ENCODE assay signal across 25 cellular contexts in genomic region chr14:61192970-61193369, GRCh38.
DNase-seq lines count a peak whose midpoint lies in the region; ATAC-seq and TF ChIP-seq lines count a peak whose summit lies in the region.
"Had no signal": no experiment of that assay in that cellular context is flagged by ENCODE, and none has a peak within 500 bp of the region (broad histone marks: within the 10 kb centered on the region; RNA-seq: fewer than 3 reads in every experiment).

No MANE protein-coding gene starts in this region.

- no peaks in the 10 kb centered on the region for H4K20me1 ChIP-seq in GM23248 (ENCODE audit: insufficient read depth)

- H3K9me3 Mint-ChIP-seq in glutamatergic neuron (ENCODE audit: unreplicated experiment), result peaks cover 2% of the 10 kb centered on the region
- H3K9me3 Mint-ChIP-seq in naive thymus-derived CD4-positive, alpha-beta T cell, result no peaks in the 10 kb centered on the region
- H3K9me3 Mint-ChIP-seq: activated naive CD4-positive, alpha-beta T cell treated with anti-CD3 and anti-CD28 coated beads, Interleukin-2, amount 50 U/mL, for 24 hours had no signal

- in situ Hi-C loops in GM23248 (cut with MboI), result no loop called here

- DNase-seq in AG10803 (ENCODE audit: low read depth), result peak; percentile 78
- peak; percentile 39 for DNase-seq in GM23248
- peak in 1 of 2 experiments; percentile 50 for DNase-seq in SJCRH30
- DNase-seq in glutamatergic neuron, result no peak
- no peak for DNase-seq in caudate nucleus (lab: John Stamatoyannopoulos, UW)
- no peak for DNase-seq in naive thymus-derived CD4-positive, alpha-beta T cell
- DNase-seq in iPS-NIHi7 (ENCODE audit: extremely low spot score), result no peak
- DNase-seq in LoVo (ENCODE audit: low spot score), result no peak
- DNase-seq: activated CD4-positive, alpha-beta T cell treated with anti-CD3 and anti-CD28 coated beads, Interleukin-2, amount 50 U/mL, for 48 hours; activated CD8-positive, alpha-beta memory T cell treated with anti-CD3 and anti-CD28 coated beads, Interleukin-2, amount 50 U/mL, for 4 hours; central memory CD4-positive, alpha-beta T cell; hypothalamus; left ventricle myocardium superior; midbrain; NCI-H774; OCI-M1; posterior cingulate gyrus; stimulated activated naive CD8-positive, alpha-beta T cell treated with anti-CD3 and anti-CD28 coated beads, Interleukin-15, Interleukin-2, amounts not matched to agents 100 U/mL and 50 U/mL, for 24 hours had no signal

- no peak overlapping the region for H3K27ac ChIP-seq in GM23248
- peak overlapping the region; percentile 41 for H3K27ac ChIP-seq in SJCRH30
- H3K27ac ChIP-seq in caudate nucleus (ENCODE audit: low read depth, low read length), result no peak overlapping the region
- no peak overlapping the region for H3K27ac ChIP-seq in naive thymus-derived CD4-positive, alpha-beta T cell (ENCODE audit: low read depth, low read length)
- H3K27ac ChIP-seq: ascending aorta, thoracic aorta, vagina had no signal

- H3K9me2 ChIP-seq in GM23248 (ENCODE audit: insufficient read depth), result no peaks in the 10 kb centered on the region

- H3F3A ChIP-seq in GM23248 (ENCODE audit: insufficient read depth), result peaks cover 19% of the 10 kb centered on the region

- no peak for ATAC-seq in naive thymus-derived CD4-positive, alpha-beta T cell
- ATAC-seq: left ventricle myocardium superior; Right ventricle myocardium inferior; stimulated activated naive CD8-positive, alpha-beta T cell treated with anti-CD3 and anti-CD28 coated beads, Interleukin-15, Interleukin-2, amounts not matched to agents 100 U/mL and 50 U/mL, for 24 hours had no signal

- H3K4me2 ChIP-seq in GM23248 (ENCODE audit: unreplicated experiment), result peak overlapping the region; percentile 32

- POLR2A ChIA-PET in naive thymus-derived CD4-positive, alpha-beta T cell (lab: Charles Lee), result no interaction called here

- CTCF ChIA-PET in naive thymus-derived CD4-positive, alpha-beta T cell (lab: Charles Lee), result no interaction called here

- H3K36me3 ChIP-seq in GM23248 (ENCODE audit: low read depth) (no peaks in the 10 kb centered on the region), SJCRH30 (no peaks in the 10 kb centered on the region)
- H3K36me3 ChIP-seq in naive thymus-derived CD4-positive, alpha-beta T cell (ENCODE audit: control insufficient read depth in 2 of 3, insufficient read depth in 3 of 3, low read length in 3 of 3), result no peaks in the 10 kb centered on the region
- H3K36me3 ChIP-seq: ascending aorta, thoracic aorta, vagina had no signal

- intact Hi-C loops in naive thymus-derived CD4-positive, alpha-beta T cell (cut with micrococcal nuclease), result no loop called here

- H3K27me3 Mint-ChIP-seq in glutamatergic neuron (ENCODE audit: unreplicated experiment), result no peaks in the 10 kb centered on the region
- H3K27me3 Mint-ChIP-seq in naive thymus-derived CD4-positive, alpha-beta T cell, result peaks cover 36 to 56% (median 44%) of the 10 kb centered on the region in 5 donors

- no peaks in the 10 kb centered on the region for H3K79me2 ChIP-seq in GM23248 (ENCODE audit: insufficient read depth)

- H3K27me3 ChIP-seq in GM23248 (replicated peaks; ENCODE audit: insufficient read depth) (no peaks in the 10 kb centered on the region), SJCRH30 (no peaks in the 10 kb centered on the region)
- peaks cover 0 to 2% of the 10 kb centered on the region in 2 donors for H3K27me3 ChIP-seq in naive thymus-derived CD4-positive, alpha-beta T cell (ENCODE audit: control insufficient read depth in 2 of 2, insufficient read depth in 2 of 2, low read length in 2 of 2)
- H3K27me3 ChIP-seq: ascending aorta, vagina had no signal

- no peak overlapping the region for H2AFZ ChIP-seq in GM23248

- peak overlapping the region; percentile 83 for H3K27ac Mint-ChIP-seq in glutamatergic neuron (ENCODE audit: unreplicated experiment)
- H3K27ac Mint-ChIP-seq in naive thymus-derived CD4-positive, alpha-beta T cell, result no peak overlapping the region
- H3K27ac Mint-ChIP-seq: activated naive CD4-positive, alpha-beta T cell treated with anti-CD3 and anti-CD28 coated beads, Interleukin-2, amount 50 U/mL, for 24 hours; CD14-positive monocyte; dendritic cell treated with granulocyte-macrophage colony-stimulating factor and Interleukin-4, amounts not matched to agents 40 ng/mL and 50 ng/mL, for 4 days had no signal

- H3K9ac ChIP-seq in GM23248, result no peak overlapping the region

- H3K4me1 ChIP-seq in GM23248 (ENCODE audit: insufficient read depth) (peaks cover 19% of the 10 kb centered on the region), SJCRH30 (peaks cover 38% of the 10 kb centered on the region)
- H3K4me1 ChIP-seq in naive thymus-derived CD4-positive, alpha-beta T cell (ENCODE audit: control insufficient read depth in 2 of 2, insufficient read depth in 2 of 2, low read length in 2 of 2), result no peaks in the 10 kb centered on the region

- no peaks in the 10 kb centered on the region for H3K36me3 Mint-ChIP-seq in glutamatergic neuron (ENCODE audit: unreplicated experiment)
- H3K36me3 Mint-ChIP-seq in naive thymus-derived CD4-positive, alpha-beta T cell, result no peaks in the 10 kb centered on the region
- H3K36me3 Mint-ChIP-seq: activated naive CD4-positive, alpha-beta T cell treated with anti-CD3 and anti-CD28 coated beads, Interleukin-2, amount 50 U/mL, for 24 hours; CD14-positive monocyte had no signal

- peak overlapping the region; percentile 37 for H3K4me3 Mint-ChIP-seq in glutamatergic neuron (ENCODE audit: unreplicated experiment)
- no peak overlapping the region for H3K4me3 Mint-ChIP-seq in naive thymus-derived CD4-positive, alpha-beta T cell
- H3K4me3 Mint-ChIP-seq: activated naive CD4-positive, alpha-beta T cell treated with anti-CD3 and anti-CD28 coated beads, Interleukin-2, amount 50 U/mL, for 24 hours; dendritic cell treated with granulocyte-macrophage colony-stimulating factor and Interleukin-4, amounts not matched to agents 40 ng/mL and 50 ng/mL, for 4 days had no signal

- H3K9me3 ChIP-seq in GM23248 (ENCODE audit: low read depth), result no peaks in the 10 kb centered on the region
- H3K9me3 ChIP-seq in SJCRH30 (replicated peaks), result peaks cover 4% of the 10 kb centered on the region; the same call in 1 of the 2 replicates
- H3K9me3 ChIP-seq in naive thymus-derived CD4-positive, alpha-beta T cell (ENCODE audit: control insufficient read depth in 2 of 3, low read length in 3 of 3), result no peaks in the 10 kb centered on the region
- H3K9me3 ChIP-seq: ascending aorta, thoracic aorta, vagina had no signal

- H3K4me3 ChIP-seq in AG10803 (ENCODE audit: low read length), result no peak overlapping the region
- H3K4me3 ChIP-seq in GM23248, result no peak overlapping the region
- H3K4me3 ChIP-seq in SJCRH30, result no peak overlapping the region
- no peak overlapping the region for H3K4me3 ChIP-seq in naive thymus-derived CD4-positive, alpha-beta T cell (ENCODE audit: low read length)
- H3K4me3 ChIP-seq: ascending aorta, thoracic aorta, vagina had no signal

- peaks cover 29% of the 10 kb centered on the region for H3K4me1 Mint-ChIP-seq in glutamatergic neuron (ENCODE audit: low read depth, unreplicated experiment)
- H3K4me1 Mint-ChIP-seq in naive thymus-derived CD4-positive, alpha-beta T cell, result peaks cover 6 to 13% (median 10%) of the 10 kb centered on the region in 7 donors

- TF ChIP-seq CTCF in AG10803 (conservative IDR thresholded peaks at IDR 0.05; ENCODE audit: low read length) (no peak), glutamatergic neuron (IDR thresholded peaks at IDR 0.05; ENCODE audit: partially characterized antibody, unreplicated experiment) (no peak)

Comparison
In these comparisons a context has a peak if more than half of its experiments do, and no peak if none do; other contexts are left out.
1. DNase-seq: peak in AG10803 (single experiment) and GM23248 (single experiment); none in glutamatergic neuron (single experiment), caudate nucleus (0 of 61), naive thymus-derived CD4-positive, alpha-beta T cell (0 of 9), iPS-NIHi7 (single experiment) and LoVo (single experiment).